ENCODE assay signal across 8 cellular contexts in genomic region chr7:8295638-8296361, GRCh38. TPM values are rescaled to one million over a fixed set of nuclear protein-coding genes. Genes with fewer than 3 reads are reported as not detected.
DNase-seq lines count a peak whose midpoint lies in the region; ATAC-seq and TF ChIP-seq lines count a peak whose summit lies in the region.

No MANE protein-coding gene starts in this region.

- no peaks in the 10 kb centered on the region for H3K4me1 Mint-ChIP-seq in activated T-cell treated with anti-CD3 and anti-CD28 coated beads, Interleukin-2, amount 50 U/mL, for 72 hours (ENCODE audit: low read depth)
- no peaks in the 10 kb centered on the region for H3K4me1 Mint-ChIP-seq in osteocyte (ENCODE audit: unreplicated experiment)

- ATAC-seq in GM21526 (IDR thresholded peaks at IDR 0.05; ENCODE audit: low FRiP score, unreplicated experiment), result peak; percentile 98
- ATAC-seq in activated T-cell treated with anti-CD3 and anti-CD28 coated beads, Interleukin-2, amount 50 U/mL, for 72 hours (replicated peaks in 1 of 2), result peak; percentile 83 to 87

- H3K27ac ChIP-seq in HL-60 (replicated peaks), result no peak overlapping the region

- H3K4me3 ChIP-seq in HL-60 (replicated peaks; ENCODE audit: insufficient read depth, low read length), result no peak overlapping the region

- no peak overlapping the region for H3K27ac Mint-ChIP-seq in activated T-cell treated with anti-CD3 and anti-CD28 coated beads, Interleukin-2, amount 50 U/mL, for 72 hours
- H3K27ac Mint-ChIP-seq in osteocyte (ENCODE audit: unreplicated experiment), result no peak overlapping the region

- no peaks in the 10 kb centered on the region for H3K9me3 Mint-ChIP-seq in activated T-cell treated with anti-CD3 and anti-CD28 coated beads, Interleukin-2, amount 50 U/mL, for 72 hours
- no peaks in the 10 kb centered on the region for H3K9me3 Mint-ChIP-seq in osteocyte (ENCODE audit: unreplicated experiment)

- H3K4me3 Mint-ChIP-seq in activated T-cell treated with anti-CD3 and anti-CD28 coated beads, Interleukin-2, amount 50 U/mL, for 72 hours, result no peak overlapping the region
- no peak overlapping the region for H3K4me3 Mint-ChIP-seq in osteocyte (ENCODE audit: unreplicated experiment)

- H3K27me3 Mint-ChIP-seq in activated T-cell treated with anti-CD3 and anti-CD28 coated beads, Interleukin-2, amount 50 U/mL, for 72 hours (ENCODE audit: low read depth), result peaks cover 14% of the 10 kb centered on the region
- peaks cover 19% of the 10 kb centered on the region for H3K27me3 Mint-ChIP-seq in osteocyte (ENCODE audit: unreplicated experiment)

- no peaks in the 10 kb centered on the region for H3K36me3 Mint-ChIP-seq in activated T-cell treated with anti-CD3 and anti-CD28 coated beads, Interleukin-2, amount 50 U/mL, for 72 hours (ENCODE audit: insufficient read depth in 2 of 2)
- H3K36me3 Mint-ChIP-seq in osteocyte (ENCODE audit: unreplicated experiment), result no peaks in the 10 kb centered on the region

- H3K27me3 ChIP-seq in HL-60 (ENCODE audit: insufficient read depth, poor library complexity, severe bottlenecking), result peaks cover 4% of the 10 kb centered on the region

- TF ChIP-seq CTCF in HL-60 (IDR thresholded peaks at IDR 0.05; ENCODE audit: insufficient read depth, low read length), result peak; percentile 50
- peak; percentile 80 for TF ChIP-seq CTCF in osteocyte (IDR thresholded peaks at IDR 0.05)

- DNase-seq in activated CD4-positive, alpha-beta T cell treated with anti-CD3 and anti-CD28 coated beads for 4 hours, result peak; percentile 11 to 30
- no peak for DNase-seq in activated CD4-positive, alpha-beta T cell treated with anti-CD3 and anti-CD28 coated beads for 1 hour
- peak; percentile 17 to 62 for DNase-seq in HL-60 (ENCODE audit: low read depth in 1 of 2, low spot score in 1 of 2)
- peak; percentile 77 for DNase-seq in NCI-H526 treated with DMSO at 0.1 percent for 48 hours (lab: John Stamatoyannopoulos, UW)
- peak; percentile 24 to 39 for DNase-seq in activated T-cell treated with anti-CD3 and anti-CD28 coated beads, Interleukin-2, amount 50 U/mL, for 72 hours
- peak; percentile 64 for DNase-seq in germinal center (ENCODE audit: low spot score)
- DNase-seq in osteocyte (ENCODE audit: extremely low spot score, unreplicated experiment), result no peak

RNA-seq across cellular contexts. Expression of gene ICA1, which starts 33.8 kb away (rescaled TPM):
- total RNA-seq in activated T-cell treated with anti-CD3 and anti-CD28 coated beads, Interleukin-2, amount 50 U/mL, for 72 hours, result 1 to 10 TPM; 2.7 to 4.6 TPM
- total RNA-seq in osteocyte, result 1.7 and 2.2 TPM in 2 replicates

Comparison
In these comparisons a context has a peak if more than half of its experiments do, and no peak if none do; other contexts are left out.
1. DNase-seq: peak in activated CD4-positive, alpha-beta T cell treated with anti-CD3 and anti-CD28 coated beads for 4 hours (2 of 2), HL-60 (2 of 2), NCI-H526 treated with DMSO at 0.1 percent for 48 hours (single experiment), activated T-cell treated with anti-CD3 and anti-CD28 coated beads, Interleukin-2, amount 50 U/mL, for 72 hours (2 of 2) and germinal center (single experiment); none in activated CD4-positive, alpha-beta T cell treated with anti-CD3 and anti-CD28 coated beads for 1 hour (single experiment) and osteocyte (single experiment).